ENCODE assay signal across 13 cellular contexts in the genomic region with DNA sequence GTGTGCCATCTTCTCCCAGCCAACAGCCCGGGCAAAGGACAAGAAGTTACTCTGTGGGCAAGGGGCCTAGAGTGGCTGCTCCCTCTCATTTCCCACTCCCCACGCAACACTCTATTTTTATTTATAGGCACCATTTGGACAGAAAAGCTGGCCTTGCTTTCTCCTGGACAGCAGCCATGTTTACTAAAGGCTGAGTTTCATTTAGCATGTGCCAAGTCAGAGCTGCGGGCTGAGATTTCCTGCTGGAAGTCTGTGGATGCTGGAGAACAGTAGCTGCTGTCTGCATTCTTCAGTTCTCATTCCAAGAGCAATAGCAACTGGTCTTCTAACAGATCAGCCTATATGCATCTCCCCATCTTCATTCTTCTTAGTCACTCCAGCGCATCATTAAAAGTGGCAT. TPM values are rescaled to one million over a fixed set of nuclear protein-coding genes. Genes with fewer than 3 reads are reported as not detected.
A peak's percentile ranks its signal among the peaks of the same experiment; 100 is the strongest.
DNase-seq lines count a peak whose midpoint lies in the region; TF ChIP-seq lines count a peak whose summit lies in the region.
"Had no signal": no experiment of that assay in that cellular context is flagged by ENCODE, and none has a peak within 500 bp of the region (broad histone marks: within the 10 kb centered on the region; RNA-seq: fewer than 3 reads in every experiment).

No MANE protein-coding gene starts in this region.

- H3K27ac ChIP-seq in C4-2B (peak overlapping the region; percentile 33), mesendoderm (ENCODE audit: low read depth, low read length) (no peak overlapping the region)
- H3K27ac ChIP-seq: tibial nerve had no signal

- H3K36me3 ChIP-seq in mesendoderm (ENCODE audit: control insufficient read depth, insufficient read depth, low read length), result no peaks in the 10 kb centered on the region
- H3K36me3 ChIP-seq: tibial nerve had no signal

- no peaks in the 10 kb centered on the region for H3K79me2 ChIP-seq in mesendoderm (ENCODE audit: control insufficient read depth, insufficient read depth, low read length)

- H2BK15ac ChIP-seq in mesendoderm (replicated peaks; ENCODE audit: low read depth), result no peak overlapping the region

- no peak overlapping the region for H3K4ac ChIP-seq in mesendoderm (ENCODE audit: low read depth, low read length)

- DNase-seq in NCI-H2029 treated with DMSO at 0.1 percent for 48 hours (lab: John Stamatoyannopoulos, UW) (peak; percentile 82), fibroblast of mammary gland (ENCODE audit: low read depth) (peak; percentile 58), posterior vena cava (ENCODE audit: low spot score) (peak; percentile 46), mesendoderm (no peak)
- DNase-seq in stimulated activated CD4-positive, alpha-beta T cell treated with anti-CD3 and anti-CD28 coated beads, Interleukin-2, amount 100 ng/mL, for 48 hours, result no peak
- DNase-seq in activated CD8-positive, alpha-beta memory T cell treated with anti-CD3 and anti-CD28 coated beads, Interleukin-2, amount 50 U/mL, for 48 hours, result no peak
- no peak for DNase-seq in activated T-cell treated with anti-CD3 and anti-CD28 coated beads, Interleukin-2, amount 50 U/mL, for 48 hours
- DNase-seq: natural killer cell, NCI-H510A treated with DMSO at 0.1 percent for 48 hours had no signal

- WGBS in mesendoderm (ENCODE audit: extremely low coverage, insufficient coverage, low lambda C conversion rate), result no CpG with 5 or more reads among the region's 4 CpGs

- H4K8ac ChIP-seq in mesendoderm (ENCODE audit: low read depth, low read length), result no peak overlapping the region

- no peaks in the 10 kb centered on the region for H3K4me1 ChIP-seq in mesendoderm (ENCODE audit: control insufficient read depth, low read depth, low read length)

- H2BK5ac ChIP-seq in mesendoderm (ENCODE audit: low read length), result no peak overlapping the region

- no peak overlapping the region for H2BK120ac ChIP-seq in mesendoderm (ENCODE audit: low read depth, low read length)

- H3K18ac ChIP-seq in mesendoderm (ENCODE audit: low read length), result no peak overlapping the region

- H3K79me1 ChIP-seq in mesendoderm (ENCODE audit: low read length), result no peaks in the 10 kb centered on the region

- H4K5ac ChIP-seq in mesendoderm (ENCODE audit: low read length), result no peak overlapping the region

- intact Hi-C loops in posterior vena cava (cut with DNase I), result no loop called here

- no peak for TF ChIP-seq CTCF in C4-2B (conservative IDR thresholded peaks at IDR 0.05)
- TF ChIP-seq CTCF in fibroblast of mammary gland (conservative IDR thresholded peaks at IDR 0.05; ENCODE audit: control insufficient read depth, insufficient read depth, low read depth, low read length), result no peak

- H3K4me2 ChIP-seq in mesendoderm (ENCODE audit: low read length), result no peak overlapping the region
- H3K4me2 ChIP-seq: smooth muscle cell had no signal

- no peak overlapping the region for H2AK5ac ChIP-seq in mesendoderm (ENCODE audit: low read length)

- H3K4me3 ChIP-seq in fibroblast of mammary gland (ENCODE audit: control insufficient read depth, low read depth, low read length) (no peak overlapping the region), mesendoderm (ENCODE audit: low read length) (no peak overlapping the region)
- H3K4me3 ChIP-seq: smooth muscle cell, tibial nerve had no signal

- H3K56ac ChIP-seq in mesendoderm (ENCODE audit: low read length), result no peak overlapping the region

- no peak overlapping the region for H3K9ac ChIP-seq in mesendoderm (ENCODE audit: low read length)

- H3K23ac ChIP-seq in mesendoderm (ENCODE audit: low read length), result no peak overlapping the region

- H3K27me3 ChIP-seq in mesendoderm (ENCODE audit: insufficient read depth, low read length, poor library complexity), result peaks cover 13% of the 10 kb centered on the region

RNA-seq across cellular contexts. Expression of a gene that starts 8.3 kb away (rescaled TPM):
- not detected for total RNA-seq in posterior vena cava
- 3.0 TPM for polyA plus RNA-seq in mesendoderm (2013, experiment 1 of 2)
- 2.4 TPM for polyA plus RNA-seq in mesendoderm (2013, experiment 2 of 2)
- total RNA-seq: natural killer cell, Right ventricle myocardium inferior, tibial nerve had no signal

RNA-seq across cellular contexts. Expression of a gene that starts 32.6 kb away (rescaled TPM):
- total RNA-seq in posterior vena cava, result 10 to 100 TPM; 29.5 to 36.1 TPM
- polyA plus RNA-seq in mesendoderm (2013, experiment 1 of 2), result 13.2 TPM
- 14.2 TPM for polyA plus RNA-seq in mesendoderm (2013, experiment 2 of 2)

Comparison
In these comparisons a context has a peak if more than half of its experiments do, and no peak if none do; other contexts are left out.
1. DNase-seq: peak in NCI-H2029 treated with DMSO at 0.1 percent for 48 hours (single experiment), fibroblast of mammary gland (single experiment) and posterior vena cava (single experiment); none in stimulated activated CD4-positive, alpha-beta T cell treated with anti-CD3 and anti-CD28 coated beads, Interleukin-2, amount 100 ng/mL, for 48 hours (0 of 2), activated CD8-positive, alpha-beta memory T cell treated with anti-CD3 and anti-CD28 coated beads, Interleukin-2, amount 50 U/mL, for 48 hours (single experiment), mesendoderm (single experiment) and activated T-cell treated with anti-CD3 and anti-CD28 coated beads, Interleukin-2, amount 50 U/mL, for 48 hours (0 of 2).